ENCODE assay signal across 8 cellular contexts in the genomic region with DNA sequence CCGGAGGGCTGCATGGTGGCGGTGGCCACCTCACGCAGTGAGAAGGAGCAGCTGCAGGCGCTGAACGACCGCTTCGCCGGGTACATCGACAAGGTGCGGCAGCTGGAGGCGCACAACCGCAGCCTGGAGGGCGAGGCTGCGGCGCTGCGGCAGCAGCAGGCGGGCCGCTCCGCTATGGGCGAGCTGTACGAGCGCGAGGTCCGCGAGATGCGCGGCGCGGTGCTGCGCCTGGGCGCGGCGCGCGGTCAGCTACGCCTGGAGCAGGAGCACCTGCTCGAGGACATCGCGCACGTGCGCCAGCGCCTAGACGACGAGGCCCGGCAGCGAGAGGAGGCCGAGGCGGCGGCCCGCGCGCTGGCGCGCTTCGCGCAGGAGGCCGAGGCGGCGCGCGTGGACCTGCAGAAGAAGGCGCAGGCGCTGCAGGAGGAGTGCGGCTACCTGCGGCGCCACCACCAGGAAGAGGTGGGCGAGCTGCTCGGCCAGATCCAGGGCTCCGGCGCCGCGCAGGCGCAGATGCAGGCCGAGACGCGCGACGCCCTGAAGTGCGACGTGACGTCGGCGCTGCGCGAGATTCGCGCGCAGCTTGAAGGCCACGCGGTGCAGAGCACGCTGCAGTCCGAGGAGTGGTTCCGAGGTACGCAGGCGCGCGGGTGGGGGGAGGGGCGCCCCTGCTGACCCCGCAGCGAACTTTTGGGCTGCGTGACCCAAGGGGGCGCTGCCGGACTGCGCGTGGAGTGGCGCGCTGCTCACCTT. TPM values are rescaled to one million over a fixed set of nuclear protein-coding genes. Genes with fewer than 3 reads are reported as not detected.
A peak's percentile ranks its signal among the peaks of the same experiment; 100 is the strongest.
DNase-seq lines count a peak whose midpoint lies in the region; ATAC-seq lines count a peak whose summit lies in the region.

No MANE protein-coding gene starts in this region.

- peak overlapping the region; percentile 48 for H3K4me3 ChIP-seq in skeletal muscle cell (ENCODE audit: low read depth, low read length)

- intact Hi-C loops in left ventricle myocardium superior (cut with micrococcal nuclease), result no loop called here

- H3K9me3 Mint-ChIP-seq in activated naive CD4-positive, alpha-beta T cell treated with anti-CD3 and anti-CD28 coated beads, Interleukin-2, amount 50 U/mL, for 72 hours, result peaks cover 0 to 5% of the 10 kb centered on the region in 2 donors

- peak; percentile 68 to 71 for ATAC-seq in activated CD4-positive, CD25-positive, alpha-beta regulatory T cell treated with anti-CD3 and anti-CD28 coated beads, Interleukin-2, amount 50 U/mL, for 24 hours
- ATAC-seq in activated naive CD4-positive, alpha-beta T cell treated with anti-CD3 and anti-CD28 coated beads, Interleukin-2, amount 50 U/mL, for 72 hours, result peak; percentile 58 to 76
- peak; percentile 65 for ATAC-seq in left ventricle myocardium superior
- ATAC-seq in GM21390 (IDR thresholded peaks at IDR 0.05; ENCODE audit: unreplicated experiment), result no peak

- no peak overlapping the region for H3K27ac Mint-ChIP-seq in activated naive CD4-positive, alpha-beta T cell treated with anti-CD3 and anti-CD28 coated beads, Interleukin-2, amount 50 U/mL, for 72 hours

- DNase-seq in activated CD4-positive, CD25-positive, alpha-beta regulatory T cell (lab: John Stamatoyannopoulos, UW), result no peak
- DNase-seq in activated naive CD4-positive, alpha-beta T cell treated with anti-CD3 and anti-CD28 coated beads, Interleukin-2, amount 50 U/mL, for 72 hours (ENCODE audit: low spot score in 2 of 2), result no peak
- DNase-seq in left ventricle myocardium superior, result peak; percentile 48
- peak; percentile 35 for DNase-seq in skeletal muscle cell (ENCODE audit: low read depth)
- no peak for DNase-seq in mesenteric fat pad (ENCODE audit: low spot score)
- DNase-seq in HuH-7 (ENCODE audit: low spot score), result no peak

- H3K36me3 Mint-ChIP-seq in activated naive CD4-positive, alpha-beta T cell treated with anti-CD3 and anti-CD28 coated beads, Interleukin-2, amount 50 U/mL, for 72 hours, result peaks cover 14 to 16% of the 10 kb centered on the region in 2 donors

RNA-seq across cellular contexts. Expression of a gene that starts 0.7 kb away (rescaled TPM):
- total RNA-seq in activated naive CD4-positive, alpha-beta T cell treated with anti-CD3 and anti-CD28 coated beads, Interleukin-2, amount 50 U/mL, for 72 hours, result 1 to 10 TPM in 1 of 2 donors, under 1 TPM in 1; 0.18 to 2.1 TPM
- 0.12 TPM for total RNA-seq in left ventricle myocardium superior
- 0.87 TPM for total RNA-seq in mesenteric fat pad

RNA-seq across cellular contexts. Expression of a gene that starts 42.3 kb away (rescaled TPM):
- total RNA-seq in activated naive CD4-positive, alpha-beta T cell treated with anti-CD3 and anti-CD28 coated beads, Interleukin-2, amount 50 U/mL, for 72 hours, result not detected
- total RNA-seq in left ventricle myocardium superior (not detected), mesenteric fat pad (not detected)

Comparison
In these comparisons a context has a peak if more than half of its experiments do, and no peak if none do; other contexts are left out.
1. DNase-seq: peak in left ventricle myocardium superior (single experiment) and skeletal muscle cell (single experiment); none in activated CD4-positive, CD25-positive, alpha-beta regulatory T cell (0 of 4), activated naive CD4-positive, alpha-beta T cell treated with anti-CD3 and anti-CD28 coated beads, Interleukin-2, amount 50 U/mL, for 72 hours (0 of 2), mesenteric fat pad (single experiment) and HuH-7 (single experiment).